Comparison of ENCODE assay signal across 17 cellular contexts in the genomic region with DNA sequence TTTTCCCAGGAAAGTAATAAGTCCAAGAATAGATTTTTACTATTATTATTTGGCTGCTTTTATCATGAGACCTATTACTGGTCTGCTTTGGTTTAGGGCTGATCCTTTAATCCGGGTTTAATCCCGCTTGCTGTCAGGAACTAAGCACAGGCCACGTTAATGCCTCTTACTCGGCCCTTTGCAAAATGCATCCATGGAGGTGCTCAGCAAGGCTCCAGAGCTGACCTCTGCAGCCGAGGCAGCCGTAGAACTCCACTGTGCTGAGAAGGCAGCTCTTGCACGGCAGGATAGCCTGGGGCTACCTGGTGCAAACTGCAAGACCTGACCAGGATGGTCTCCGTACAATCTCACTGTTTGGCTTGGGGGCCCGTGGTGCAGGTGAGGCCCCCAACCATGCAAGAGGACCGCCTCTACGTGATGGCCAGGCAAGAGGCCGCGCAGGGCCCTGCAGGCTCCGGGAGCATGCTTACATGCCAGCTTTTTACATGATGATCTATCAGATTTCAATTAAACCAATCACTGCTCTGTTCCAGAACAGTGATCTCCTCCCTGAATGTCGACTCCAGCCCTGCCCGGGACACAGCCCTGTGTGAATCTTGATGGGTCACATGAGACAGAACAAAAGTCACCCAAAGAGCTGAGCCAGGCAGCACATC. TPM values are rescaled to one million over a fixed set of nuclear protein-coding genes. Genes with fewer than 3 reads are reported as not detected.
DNase-seq lines count a peak whose midpoint lies in the region; ATAC-seq and TF ChIP-seq lines count a peak whose summit lies in the region.
"Had no signal": no experiment of that assay in that cellular context is flagged by ENCODE, and none has a peak within 500 bp of the region (broad histone marks: within the 10 kb centered on the region; RNA-seq: fewer than 3 reads in every experiment).

No MANE protein-coding gene starts in this region.

- DNase-seq in H7, result peak; percentile 59
- peak; percentile 46 for DNase-seq in chondrocyte (ENCODE audit: low spot score)
- no peak for DNase-seq in nephron progenitor cell
- no peak for DNase-seq in smooth muscle cell (lab: John Stamatoyannopoulos, UW; ENCODE audit: unreplicated experiment)
- no peak for DNase-seq in activated T-helper 2 cell treated with anti-CD3 and anti-CD28 coated beads, Interferon-gamma antibody, Interleukin-2, Interleukin-4, amounts not matched to agents 10 μg/mL and 5 μg/mL and 100 μg/mL, durations not matched to agents 14 hours and 24 hours and 36 hours (ENCODE audit: low spot score)
- no peak for DNase-seq in type B pancreatic cell (ENCODE audit: extremely low spot score, unreplicated experiment)
- DNase-seq: DMS153, HCEC 1CT, NCI-H1436 treated with DMSO at 0.1 percent for 48 hours, NCI-H2227 treated with DMSO at 0.1 percent for 48 hours, NCI-H524 treated with DMSO at 0.1 percent for 48 hours, PC-3 had no signal

- H3K27me3 Mint-ChIP-seq in chondrocyte (ENCODE audit: low read depth) (peaks cover 7% of the 10 kb centered on the region), nephron progenitor cell (ENCODE audit: low read depth, poor library complexity) (peaks cover 10% of the 10 kb centered on the region), type B pancreatic cell (no peaks in the 10 kb centered on the region)
- H3K27me3 Mint-ChIP-seq in activated T-helper 2 cell treated with anti-CD3 and anti-CD28 coated beads, Interferon-gamma antibody, Interleukin-2, Interleukin-4, amounts not matched to agents 10 μg/mL and 5 μg/mL and 100 μg/mL, durations not matched to agents 14 hours and 24 hours and 36 hours (ENCODE audit: low read depth), result peaks cover 31% of the 10 kb centered on the region

- H3K27ac ChIP-seq in smooth muscle cell (ENCODE audit: low read depth), result no peak overlapping the region

- H3K36me3 Mint-ChIP-seq in chondrocyte (ENCODE audit: low read depth) (peaks cover 3% of the 10 kb centered on the region), nephron progenitor cell (ENCODE audit: low read depth) (no peaks in the 10 kb centered on the region), type B pancreatic cell (no peaks in the 10 kb centered on the region)
- H3K36me3 Mint-ChIP-seq in activated T-helper 2 cell treated with anti-CD3 and anti-CD28 coated beads, Interferon-gamma antibody, Interleukin-2, Interleukin-4, amounts not matched to agents 10 μg/mL and 5 μg/mL and 100 μg/mL, durations not matched to agents 14 hours and 24 hours and 36 hours (ENCODE audit: low read depth), result no peaks in the 10 kb centered on the region
- H3K36me3 Mint-ChIP-seq: IgD-negative memory B cell had no signal

- no peaks in the 10 kb centered on the region for H3K79me2 ChIP-seq in smooth muscle cell (ENCODE audit: low read depth)

- peak overlapping the region; percentile 50 for H3K4me2 ChIP-seq in smooth muscle cell

- H3F3A ChIP-seq in smooth muscle cell (ENCODE audit: low read depth), result no peaks in the 10 kb centered on the region

- ATAC-seq in GM19455 (IDR thresholded peaks at IDR 0.05; ENCODE audit: unreplicated experiment), result no peak
- ATAC-seq: PC-3 had no signal

- H3K4me3 ChIP-seq in H7 (ENCODE audit: insufficient read depth, low read depth, low read length), result no peak overlapping the region
- H3K4me3 ChIP-seq in smooth muscle cell, result no peak overlapping the region

- H3K4me3 Mint-ChIP-seq in chondrocyte (ENCODE audit: unreplicated experiment), result no peak overlapping the region
- H3K4me3 Mint-ChIP-seq in nephron progenitor cell, result no peak overlapping the region
- H3K4me3 Mint-ChIP-seq in activated T-helper 2 cell treated with anti-CD3 and anti-CD28 coated beads, Interferon-gamma antibody, Interleukin-2, Interleukin-4, amounts not matched to agents 10 μg/mL and 5 μg/mL and 100 μg/mL, durations not matched to agents 14 hours and 24 hours and 36 hours (ENCODE audit: low read depth), result no peak overlapping the region
- no peak overlapping the region for H3K4me3 Mint-ChIP-seq in type B pancreatic cell
- H3K4me3 Mint-ChIP-seq: IgD-negative memory B cell had no signal

- H3K9ac ChIP-seq in smooth muscle cell (ENCODE audit: low read depth), result no peak overlapping the region

- H3K27me3 ChIP-seq in H7 (ENCODE audit: control insufficient read depth, insufficient read depth, low read length), result no peaks in the 10 kb centered on the region
- no peaks in the 10 kb centered on the region for H3K27me3 ChIP-seq in smooth muscle cell (ENCODE audit: low read depth)

- H2AFZ ChIP-seq in smooth muscle cell (ENCODE audit: low read depth), result no peak overlapping the region

- no peaks in the 10 kb centered on the region for H3K4me1 Mint-ChIP-seq in chondrocyte (ENCODE audit: low read depth)
- peaks cover 32% of the 10 kb centered on the region for H3K4me1 Mint-ChIP-seq in nephron progenitor cell
- peaks cover 8% of the 10 kb centered on the region for H3K4me1 Mint-ChIP-seq in activated T-helper 2 cell treated with anti-CD3 and anti-CD28 coated beads, Interferon-gamma antibody, Interleukin-2, Interleukin-4, amounts not matched to agents 10 μg/mL and 5 μg/mL and 100 μg/mL, durations not matched to agents 14 hours and 24 hours and 36 hours (ENCODE audit: low read depth)
- H3K4me1 Mint-ChIP-seq in type B pancreatic cell (ENCODE audit: unreplicated experiment), result peaks cover 44% of the 10 kb centered on the region

- peaks cover 16% of the 10 kb centered on the region for H3K4me1 ChIP-seq in smooth muscle cell (ENCODE audit: low read depth)

- H3K27ac Mint-ChIP-seq in chondrocyte (ENCODE audit: unreplicated experiment) (no peak overlapping the region), nephron progenitor cell (peak overlapping the region; percentile 58), type B pancreatic cell (no peak overlapping the region)
- no peak overlapping the region for H3K27ac Mint-ChIP-seq in activated T-helper 2 cell treated with anti-CD3 and anti-CD28 coated beads, Interferon-gamma antibody, Interleukin-2, Interleukin-4, amounts not matched to agents 10 μg/mL and 5 μg/mL and 100 μg/mL, durations not matched to agents 14 hours and 24 hours and 36 hours
- H3K27ac Mint-ChIP-seq: IgD-negative memory B cell had no signal

- TF ChIP-seq CTCF in chondrocyte (IDR thresholded peaks at IDR 0.05) (no peak), nephron progenitor cell (IDR thresholded peaks at IDR 0.05) (no peak), smooth muscle cell (IDR thresholded peaks at IDR 0.05; ENCODE audit: borderline replicate concordance, insufficient read depth, poor library complexity, severe bottlenecking) (no peak), type B pancreatic cell (conservative IDR thresholded peaks at IDR 0.05) (no peak)

- WGBS in smooth muscle cell (ENCODE audit: low lambda C conversion rate), result 53% methylated on average over 16 of the region's 16 CpGs

- H3K9me3 ChIP-seq in smooth muscle cell (replicated peaks; ENCODE audit: low read depth), result no peaks in the 10 kb centered on the region

- H4K20me1 ChIP-seq in smooth muscle cell (ENCODE audit: low read depth), result no peaks in the 10 kb centered on the region

- no peaks in the 10 kb centered on the region for H3K9me3 Mint-ChIP-seq in chondrocyte (ENCODE audit: low read depth)
- peaks cover 13% of the 10 kb centered on the region for H3K9me3 Mint-ChIP-seq in nephron progenitor cell
- no peaks in the 10 kb centered on the region for H3K9me3 Mint-ChIP-seq in activated T-helper 2 cell treated with anti-CD3 and anti-CD28 coated beads, Interferon-gamma antibody, Interleukin-2, Interleukin-4, amounts not matched to agents 10 μg/mL and 5 μg/mL and 100 μg/mL, durations not matched to agents 14 hours and 24 hours and 36 hours
- H3K9me3 Mint-ChIP-seq in type B pancreatic cell, result peaks cover 4% of the 10 kb centered on the region

- intact Hi-C loops in activated T-helper 2 cell treated with anti-CD3 and anti-CD28 coated beads, Interferon-gamma antibody, Interleukin-2, Interleukin-4, amounts not matched to agents 10 μg/mL and 5 μg/mL and 100 μg/mL, durations not matched to agents 14 hours and 24 hours and 36 hours (cut with micrococcal nuclease), result no loop called here

- H3K36me3 ChIP-seq in H7 (replicated peaks; ENCODE audit: control insufficient read depth, insufficient read depth, low read length) (no peaks in the 10 kb centered on the region), smooth muscle cell (ENCODE audit: low read depth) (no peaks in the 10 kb centered on the region)

RNA-seq across cellular contexts. Expression of a gene that starts 10.4 kb away (rescaled TPM):
- not detected in 2 replicates for total RNA-seq in H7 (2014; rRNA removed; shearing (Covaris generic))
- total RNA-seq in chondrocyte (not detected in 3 replicates), smooth muscle cell (0.04 and 0.49 TPM in 2 replicates), type B pancreatic cell (ENCODE audit: low replicate concordance) (not detected in 2 replicates)
- 0.20 TPM in 1 of 2 replicates, not detected in the other for polyA plus RNA-seq in smooth muscle cell
- total RNA-seq in activated T-helper 2 cell treated with anti-CD3 and anti-CD28 coated beads, Interferon-gamma antibody, Interleukin-2, Interleukin-4, amounts not matched to agents 10 μg/mL and 5 μg/mL and 100 μg/mL, durations not matched to agents 14 hours and 24 hours and 36 hours, result not detected in 2 replicates
- total RNA-seq: HT-29, PC-3 had no signal
- polyA plus RNA-seq: AG04450, BJ, IgD-negative memory B cell had no signal

RNA-seq across cellular contexts. Expression of a gene that starts 15.0 kb away (rescaled TPM):
- not detected in 2 replicates for total RNA-seq in H7 (2014; rRNA removed; shearing (Covaris generic))
- total RNA-seq in chondrocyte (not detected in 3 replicates), smooth muscle cell (15.1 and 24.3 TPM in 2 replicates), type B pancreatic cell (ENCODE audit: low replicate concordance) (not detected in 2 replicates)
- polyA plus RNA-seq in smooth muscle cell, result 16.5 and 18.1 TPM in 2 replicates
- total RNA-seq in activated T-helper 2 cell treated with anti-CD3 and anti-CD28 coated beads, Interferon-gamma antibody, Interleukin-2, Interleukin-4, amounts not matched to agents 10 μg/mL and 5 μg/mL and 100 μg/mL, durations not matched to agents 14 hours and 24 hours and 36 hours, result not detected in 2 replicates
- total RNA-seq: PC-3 had no signal
- polyA plus RNA-seq: AG04450, BJ, IgD-negative memory B cell had no signal

Comparison
In these comparisons a context has a peak if more than half of its experiments do, and no peak if none do; other contexts are left out.
1. DNase-seq: peak in H7 (single experiment) and chondrocyte (single experiment); none in nephron progenitor cell (single experiment), smooth muscle cell (single experiment), activated T-helper 2 cell treated with anti-CD3 and anti-CD28 coated beads, Interferon-gamma antibody, Interleukin-2, Interleukin-4, amounts not matched to agents 10 μg/mL and 5 μg/mL and 100 μg/mL, durations not matched to agents 14 hours and 24 hours and 36 hours (single experiment) and type B pancreatic cell (single experiment).
2. RNA of a gene that starts 15.0 kb away (total RNA-seq): 15.1 to 24.3 TPM in smooth muscle cell; not detected in H7, not detected in chondrocyte, not detected in activated T-helper 2 cell treated with anti-CD3 and anti-CD28 coated beads, Interferon-gamma antibody, Interleukin-2, Interleukin-4, amounts not matched to agents 10 μg/mL and 5 μg/mL and 100 μg/mL, durations not matched to agents 14 hours and 24 hours and 36 hours and not detected in type B pancreatic cell; every median in the first group is over 10 times any median in the second.